In genomic region chr4:38672247-38673071, GRCh38 we compare ENCODE assay signal across 1 cellular context.
TF ChIP-seq lines count a peak whose summit lies in the region.

No MANE protein-coding gene starts in this region.

TF ChIP-seq in IMR-90, 13 proteins besides CTCF, POLR2A, EP300 and RAD21 (continued from another document):
- TF ChIP-seq USF2 (IDR thresholded peaks at IDR 0.05; ENCODE audit: low read depth, low read length) (no peak), MAZ (IDR thresholded peaks at IDR 0.05; ENCODE audit: borderline replicate concordance, low read depth, low read length) (no peak)
TF ChIP-seq in IMR-90: peak in this region for 0.
